ENCODE assay signal across 8 cellular contexts in the genomic region with DNA sequence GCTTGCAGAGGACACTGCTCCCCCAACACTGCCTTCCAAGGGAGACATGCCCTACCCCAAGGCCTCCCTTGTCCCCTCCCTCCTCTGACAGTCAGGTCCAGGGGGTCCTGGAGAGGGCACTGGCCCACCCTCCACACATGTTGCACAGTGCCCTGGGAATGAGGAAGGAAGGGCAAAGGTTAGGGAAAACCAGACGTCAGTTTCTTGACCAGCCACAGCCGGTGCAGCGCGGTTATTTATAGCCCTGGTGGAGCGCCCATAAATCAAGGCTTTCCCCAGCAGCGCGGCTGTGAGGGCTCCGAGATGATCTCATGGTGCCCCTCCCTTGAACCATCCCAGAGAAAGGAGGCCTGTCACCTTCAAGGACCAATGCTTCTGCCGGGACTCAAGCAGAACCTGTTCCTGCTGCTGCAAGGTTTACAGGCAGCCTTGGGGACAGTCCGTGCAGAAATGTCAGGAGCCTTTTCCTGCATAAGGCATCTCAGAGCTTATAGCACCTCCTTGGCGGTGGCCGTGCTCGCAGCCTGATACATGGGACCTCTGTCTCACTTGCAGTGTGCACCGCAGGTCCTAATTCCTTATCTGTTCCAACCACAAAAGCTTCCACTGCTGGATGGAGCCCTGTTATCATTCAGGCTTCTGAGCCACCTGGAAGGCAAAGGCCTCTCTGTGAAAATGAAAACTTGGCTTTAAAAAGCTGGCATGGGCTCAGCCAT.
A peak's percentile ranks its signal among the peaks of the same experiment; 100 is the strongest.
DNase-seq lines count a peak whose midpoint lies in the region; TF ChIP-seq lines count a peak whose summit lies in the region.

No MANE protein-coding gene starts in this region.

- TF ChIP-seq POLR2A in vagina (IDR thresholded peaks at IDR 0.05): no peak

- H3K4me3 ChIP-seq in vagina: no peak overlapping the region
- H3K4me3 ChIP-seq in neural progenitor cell: no peak overlapping the region

- peaks cover 20% of the 10 kb centered on the region for H3K4me1 ChIP-seq in vagina
- no peaks in the 10 kb centered on the region for H3K4me1 ChIP-seq in neural progenitor cell

- H3K36me3 ChIP-seq in vagina (no peaks in the 10 kb centered on the region), neural progenitor cell (no peaks in the 10 kb centered on the region)

- H3K27me3 Mint-ChIP-seq in osteocyte (ENCODE audit: unreplicated experiment) (peaks cover 2% of the 10 kb centered on the region), neural progenitor cell (ENCODE audit: insufficient read depth, low read depth) (peaks cover 5% of the 10 kb centered on the region)

- H3K27ac Mint-ChIP-seq in osteocyte (ENCODE audit: unreplicated experiment) (no peak overlapping the region), neural progenitor cell (no peak overlapping the region)

- no peaks in the 10 kb centered on the region for H3F3A ChIP-seq in neural progenitor cell (ENCODE audit: low read depth)

- no peak for TF ChIP-seq CTCF in vagina (IDR thresholded peaks at IDR 0.05)
- no peak for TF ChIP-seq CTCF in GM10266 (IDR thresholded peaks at IDR 0.05; ENCODE audit: control insufficient read depth, insufficient read depth, low read depth, missing control alignments)
- TF ChIP-seq CTCF in osteocyte (IDR thresholded peaks at IDR 0.05): no peak
- no peak for TF ChIP-seq CTCF in neural progenitor cell (IDR thresholded peaks at IDR 0.05)

- H3K9ac ChIP-seq in neural progenitor cell: no peak overlapping the region

- peaks cover 2% of the 10 kb centered on the region for H3K36me3 Mint-ChIP-seq in osteocyte (ENCODE audit: unreplicated experiment)
- peaks cover 4% of the 10 kb centered on the region for H3K36me3 Mint-ChIP-seq in neural progenitor cell

- H3K79me2 ChIP-seq in neural progenitor cell (ENCODE audit: low read depth): no peaks in the 10 kb centered on the region

- no peak overlapping the region for H2AFZ ChIP-seq in neural progenitor cell (replicated peaks)

- peak; percentile 28 to 55 for DNase-seq in NCI-H187 (lab: John Stamatoyannopoulos, UW)
- DNase-seq in NCI-H187 treated with DMSO at 0.1 percent for 48 hours (lab: John Stamatoyannopoulos, UW): no peak
- DNase-seq in dermis blood vessel endothelial cell: peak; percentile 17
- peak; percentile 41 for DNase-seq in midbrain (lab: John Stamatoyannopoulos, UW)
- DNase-seq in vagina (ENCODE audit: extremely low spot score in 2 of 2): no peak
- DNase-seq in GM10266 (ENCODE audit: extremely low spot score): no peak
- DNase-seq in osteocyte (ENCODE audit: extremely low spot score, unreplicated experiment): no peak
- DNase-seq in neural progenitor cell (ENCODE audit: low spot score): no peak

- intact Hi-C loops in vagina (cut with DNase I): no loop called here

- no peaks in the 10 kb centered on the region for H3K9me3 ChIP-seq in vagina
- H3K9me3 ChIP-seq in neural progenitor cell (ENCODE audit: low read depth): no peaks in the 10 kb centered on the region

- H3K4me1 Mint-ChIP-seq in osteocyte (ENCODE audit: unreplicated experiment) (no peaks in the 10 kb centered on the region), neural progenitor cell (peaks cover 3% of the 10 kb centered on the region)

- H4K20me1 ChIP-seq in neural progenitor cell (ENCODE audit: low read depth): no peaks in the 10 kb centered on the region

- H3K4me3 Mint-ChIP-seq in osteocyte (ENCODE audit: unreplicated experiment): no peak overlapping the region
- no peak overlapping the region for H3K4me3 Mint-ChIP-seq in neural progenitor cell

- peak overlapping the region; percentile 10 for H3K27ac ChIP-seq in vagina
- H3K27ac ChIP-seq in neural progenitor cell: no peak overlapping the region

- H3K9me3 Mint-ChIP-seq in osteocyte (ENCODE audit: unreplicated experiment) (peaks cover 4% of the 10 kb centered on the region), neural progenitor cell (peaks cover 11% of the 10 kb centered on the region)

- H3K4me2 ChIP-seq in neural progenitor cell: no peak overlapping the region

- H3K27me3 ChIP-seq in vagina (no peaks in the 10 kb centered on the region), neural progenitor cell (no peaks in the 10 kb centered on the region)

Comparison
In these comparisons a context has a peak if more than half of its experiments do, and no peak if none do; other contexts are left out.
1. DNase-seq: peak in NCI-H187 (2 of 2), dermis blood vessel endothelial cell (single experiment) and midbrain (single experiment); none in NCI-H187 treated with DMSO at 0.1 percent for 48 hours (single experiment), vagina (0 of 2), GM10266 (single experiment), osteocyte (single experiment) and neural progenitor cell (single experiment).